In the genomic region with DNA sequence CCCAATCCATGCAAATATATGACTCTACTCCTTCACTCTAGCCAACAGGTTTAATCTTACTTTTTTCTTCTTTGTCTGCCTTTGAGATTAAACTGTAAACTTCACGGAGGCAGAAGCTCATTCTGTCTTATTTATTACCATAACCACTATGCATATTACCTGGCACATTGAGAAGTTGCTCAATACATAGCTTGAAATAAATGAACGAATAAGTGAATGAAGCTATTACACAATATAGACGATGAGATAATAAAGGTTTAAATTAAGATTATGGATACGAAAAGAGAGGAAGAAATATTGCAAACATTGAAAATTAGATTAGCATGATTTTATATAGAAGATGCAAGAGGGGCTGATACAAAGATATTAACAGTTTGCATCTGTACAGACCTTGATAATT, we compare ENCODE assay signal across 11 cellular contexts.
"Had no signal": no experiment of that assay in that cellular context is flagged by ENCODE, and none has a peak within 500 bp of the region (broad histone marks: within the 10 kb centered on the region; RNA-seq: fewer than 3 reads in every experiment).

No MANE protein-coding gene starts in this region.

- H3K27ac ChIP-seq: GM23248 had no signal

- H3K4me3 Mint-ChIP-seq: GM23338, H9, HFFc6 had no signal

- H3K36me3 ChIP-seq: HAP-1 had no signal

- H3K9me3 ChIP-seq: HAP-1 had no signal

- H3K4me2 ChIP-seq: GM23338 had no signal

- H2AFZ ChIP-seq: GM23338 had no signal

- ATAC-seq: GM23338, HCT116 had no signal

- FAIRE-seq: H1, H54 had no signal

- H3K9ac ChIP-seq: GM23248 had no signal

- DNase-seq: GM23248, GOT3, H7, H9, HCEC 1CT, HFFc6 had no signal

- H3K4me3 ChIP-seq: GM23248, GM23338, HAP-1 had no signal

- H3K27ac Mint-ChIP-seq: GM23338, H9, HFFc6 had no signal

- H3K4me1 ChIP-seq: HAP-1 had no signal

- H3K4me1 Mint-ChIP-seq: GM23338 had no signal
